1 cellular context compared by ENCODE assay signal in the genomic region with DNA sequence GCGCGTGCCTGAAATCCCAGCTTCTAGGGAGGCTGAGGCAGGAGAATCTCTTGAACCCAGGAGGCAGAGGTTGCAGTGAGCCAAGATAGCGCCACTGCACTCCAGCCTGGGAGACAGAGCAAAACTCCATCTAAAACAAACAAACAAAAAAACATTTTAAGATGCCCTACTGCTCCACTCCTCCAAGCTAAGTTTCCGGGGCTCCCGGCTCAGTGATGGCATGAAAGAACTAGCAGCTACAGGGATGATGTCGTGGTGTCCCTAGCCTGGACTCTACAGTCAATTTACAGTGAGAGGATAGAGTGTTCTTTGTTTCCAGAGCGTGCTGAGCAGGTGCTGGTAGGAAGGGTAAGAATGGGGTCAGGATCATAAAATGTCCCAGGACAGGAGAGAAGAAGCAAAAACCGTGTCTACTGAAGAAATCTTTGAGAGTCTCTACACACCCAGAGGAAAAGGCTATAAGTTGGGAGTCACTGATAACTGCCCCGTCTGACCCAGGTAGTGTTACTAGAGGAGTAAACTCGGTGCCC.
TF ChIP-seq lines count a peak whose summit lies in the region.

No MANE protein-coding gene starts in this region.

TF ChIP-seq in A549, 52 proteins besides CTCF, POLR2A, EP300 and RAD21 (continued from another document):
- TF ChIP-seq CHD2 (IDR thresholded peaks at IDR 0.05; ENCODE audit: low read length, partially characterized antibody) = no peak
- no peak for TF ChIP-seq MAZ (IDR thresholded peaks at IDR 0.05; ENCODE audit: borderline replicate concordance, low read depth, low read length)
- no peak for TF ChIP-seq HOXB13 (CRISPR knock-in tag; IDR thresholded peaks at IDR 0.05; ENCODE audit: low read depth)
- no peak for TF ChIP-seq KDM1A (IDR thresholded peaks at IDR 0.05; ENCODE audit: low read depth)
- TF ChIP-seq HOXB5 (CRISPR knock-in tag; IDR thresholded peaks at IDR 0.05) = no peak
- TF ChIP-seq FOXS1 (CRISPR knock-in tag; IDR thresholded peaks at IDR 0.05) = no peak
- TF ChIP-seq CBX8 (IDR thresholded peaks at IDR 0.05) = no peak
- TF ChIP-seq CBX2 (IDR thresholded peaks at IDR 0.05; ENCODE audit: borderline replicate concordance, low read depth) = no peak
- TF ChIP-seq ZNF302 (CRISPR knock-in tag; IDR thresholded peaks at IDR 0.05) = no peak
- no peak for TF ChIP-seq NPAS2 (CRISPR knock-in tag; IDR thresholded peaks at IDR 0.05; ENCODE audit: borderline replicate concordance)
- no peak for TF ChIP-seq FOSL2 (IDR thresholded peaks at IDR 0.05)
- no peak for TF ChIP-seq FOSL2 (CRISPR knock-in tag; IDR thresholded peaks at IDR 0.05)
- TF ChIP-seq, protein P1, sequence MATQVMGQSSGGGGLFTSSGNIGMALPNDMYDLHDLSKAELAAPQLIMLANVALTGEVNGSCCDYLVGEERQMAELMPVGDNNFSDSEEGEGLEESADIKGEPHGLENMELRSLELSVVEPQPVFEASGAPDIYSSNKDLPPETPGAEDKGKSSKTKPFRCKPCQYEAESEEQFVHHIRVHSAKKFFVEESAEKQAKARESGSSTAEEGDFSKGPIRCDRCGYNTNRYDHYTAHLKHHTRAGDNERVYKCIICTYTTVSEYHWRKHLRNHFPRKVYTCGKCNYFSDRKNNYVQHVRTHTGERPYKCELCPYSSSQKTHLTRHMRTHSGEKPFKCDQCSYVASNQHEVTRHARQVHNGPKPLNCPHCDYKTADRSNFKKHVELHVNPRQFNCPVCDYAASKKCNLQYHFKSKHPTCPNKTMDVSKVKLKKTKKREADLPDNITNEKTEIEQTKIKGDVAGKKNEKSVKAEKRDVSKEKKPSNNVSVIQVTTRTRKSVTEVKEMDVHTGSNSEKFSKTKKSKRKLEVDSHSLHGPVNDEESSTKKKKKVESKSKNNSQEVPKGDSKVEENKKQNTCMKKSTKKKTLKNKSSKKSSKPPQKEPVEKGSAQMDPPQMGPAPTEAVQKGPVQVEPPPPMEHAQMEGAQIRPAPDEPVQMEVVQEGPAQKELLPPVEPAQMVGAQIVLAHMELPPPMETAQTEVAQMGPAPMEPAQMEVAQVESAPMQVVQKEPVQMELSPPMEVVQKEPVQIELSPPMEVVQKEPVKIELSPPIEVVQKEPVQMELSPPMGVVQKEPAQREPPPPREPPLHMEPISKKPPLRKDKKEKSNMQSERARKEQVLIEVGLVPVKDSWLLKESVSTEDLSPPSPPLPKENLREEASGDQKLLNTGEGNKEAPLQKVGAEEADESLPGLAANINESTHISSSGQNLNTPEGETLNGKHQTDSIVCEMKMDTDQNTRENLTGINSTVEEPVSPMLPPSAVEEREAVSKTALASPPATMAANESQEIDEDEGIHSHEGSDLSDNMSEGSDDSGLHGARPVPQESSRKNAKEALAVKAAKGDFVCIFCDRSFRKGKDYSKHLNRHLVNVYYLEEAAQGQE (IDR thresholded peaks at IDR 0.05) = no peak
- no peak for TF ChIP-seq NR3C1 (IDR thresholded peaks at IDR 0.05)
TF ChIP-seq in A549: peak in this region for 0.
